ENCODE assay signal across 16 cellular contexts in the genomic region with DNA sequence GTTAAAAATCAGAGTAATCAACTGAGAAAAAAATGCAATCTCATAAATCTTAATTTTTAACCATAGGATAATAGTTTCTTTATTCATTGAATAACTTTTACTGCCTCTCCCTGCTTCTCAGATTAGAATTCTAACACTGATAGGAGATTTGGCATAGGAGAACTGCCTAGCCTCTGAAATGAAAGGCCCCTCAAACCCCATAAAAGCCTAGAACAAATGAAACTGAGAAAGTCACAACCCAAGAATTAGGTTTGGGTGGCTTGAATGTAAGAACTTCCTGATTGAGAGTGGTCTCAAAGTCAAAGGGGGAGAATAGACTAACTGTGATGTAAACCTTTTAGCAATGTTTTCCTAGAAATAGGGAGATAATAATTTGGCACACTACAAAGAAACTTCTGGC.
A peak's percentile ranks its signal among the peaks of the same experiment; 100 is the strongest.
DNase-seq lines count a peak whose midpoint lies in the region; ATAC-seq, FAIRE-seq and TF ChIP-seq lines count a peak whose summit lies in the region.
"Had no signal": no experiment of that assay in that cellular context is flagged by ENCODE, and none has a peak within 500 bp of the region (broad histone marks: within the 10 kb centered on the region; RNA-seq: fewer than 3 reads in every experiment).

No MANE protein-coding gene starts in this region.

- no peak overlapping the region for H3K4me3 ChIP-seq in MM.1S (ENCODE audit: low read length)
- H3K4me3 ChIP-seq: BLaER1 treated with 17β-estradiol and CSF1 and Interleukin-3, amounts not matched to agents 10 nM and 100 nM had no signal

- H3K9me3 ChIP-seq in MM.1S (replicated peaks; ENCODE audit: insufficient read depth, low read length): no peaks in the 10 kb centered on the region
- H3K9me3 ChIP-seq: BLaER1 treated with 17β-estradiol and CSF1 and Interleukin-3, amounts not matched to agents 10 nM and 100 nM had no signal

- H3F3A ChIP-seq in MM.1S (ENCODE audit: insufficient read depth, low read length): no peaks in the 10 kb centered on the region

- H4K20me1 ChIP-seq in MM.1S (ENCODE audit: insufficient read depth, low read length): no peaks in the 10 kb centered on the region
- H4K20me1 ChIP-seq: BLaER1 treated with 17β-estradiol and CSF1 and Interleukin-3, amounts not matched to agents 10 nM and 100 nM had no signal

- no peaks in the 10 kb centered on the region for H3K9me2 ChIP-seq in MM.1S (replicated peaks; ENCODE audit: insufficient read depth, low read length)

- no peaks in the 10 kb centered on the region for H3K4me1 ChIP-seq in MM.1S (ENCODE audit: low read length)

- no peak overlapping the region for H3K4me2 ChIP-seq in MM.1S (ENCODE audit: low read depth, low read length)

- H2AFZ ChIP-seq in MM.1S (ENCODE audit: low read length): no peak overlapping the region

- peak; percentile 16 for DNase-seq in MM.1S
- DNase-seq in stimulated activated naive CD4-positive, alpha-beta T cell treated with Interleukin-2 at 50 U/mL for 16 hours (lab: John Stamatoyannopoulos, UW): no peak
- no peak for DNase-seq in H54 (ENCODE audit: insufficient read length, low spot score)
- DNase-seq: Calu3; CD8-positive, alpha-beta T cell; GF-D8; H9; KG1; MV-4-11; NCI-H1417 treated with DMSO at 0.1 percent for 48 hours; NCI-H187 treated with DMSO at 0.1 percent for 48 hours had no signal

- no peak for FAIRE-seq in H54 (lab: Jason Lieb, UNC)

- peak; percentile 54 for ATAC-seq in GM19043 (IDR thresholded peaks at IDR 0.05; ENCODE audit: low read depth, unreplicated experiment)
- peak; percentile 52 for ATAC-seq in GM21786 (IDR thresholded peaks at IDR 0.05; ENCODE audit: unreplicated experiment)
- no peak for ATAC-seq in HG02840 (IDR thresholded peaks at IDR 0.05; ENCODE audit: low FRiP score, unreplicated experiment)
- no peak for ATAC-seq in GM21423 (IDR thresholded peaks at IDR 0.05; ENCODE audit: unreplicated experiment)
- ATAC-seq: CD8-positive, alpha-beta T cell had no signal

- no peak for TF ChIP-seq CTCF in MM.1S (IDR thresholded peaks at IDR 0.05; ENCODE audit: low read length)

- TF ChIP-seq POLR2A in H54 (IDR thresholded peaks at IDR 0.05; ENCODE audit: low read depth, low read length): no peak

- H3K79me2 ChIP-seq in MM.1S (ENCODE audit: low read length): no peaks in the 10 kb centered on the region

- H3K27me3 ChIP-seq in MM.1S (replicated peaks; ENCODE audit: insufficient read depth, low read length): no peaks in the 10 kb centered on the region
- H3K27me3 ChIP-seq: BLaER1 treated with 17β-estradiol and CSF1 and Interleukin-3, amounts not matched to agents 10 nM and 100 nM had no signal

- no peak overlapping the region for H3K27ac ChIP-seq in MM.1S (ENCODE audit: low read length)
- H3K27ac ChIP-seq: BLaER1 treated with 17β-estradiol and CSF1 and Interleukin-3, amounts not matched to agents 10 nM and 100 nM had no signal

- H3K9ac ChIP-seq in MM.1S (ENCODE audit: low read length): no peak overlapping the region
- H3K9ac ChIP-seq: BLaER1 treated with 17β-estradiol and CSF1 and Interleukin-3, amounts not matched to agents 10 nM and 100 nM had no signal

- no peaks in the 10 kb centered on the region for H3K36me3 ChIP-seq in MM.1S (replicated peaks; ENCODE audit: insufficient read depth, low read length)
- H3K36me3 ChIP-seq: BLaER1 treated with 17β-estradiol and CSF1 and Interleukin-3, amounts not matched to agents 10 nM and 100 nM had no signal

Comparison
In these comparisons a context has a peak if more than half of its experiments do, and no peak if none do; other contexts are left out.
1. ATAC-seq: peak in GM19043 (single experiment) and GM21786 (single experiment); none in HG02840 (single experiment) and GM21423 (single experiment).